In genomic region chr10:34906021-34906965, GRCh38 we compare ENCODE assay signal across 11 cellular contexts.
A peak's percentile ranks its signal among the peaks of the same experiment; 100 is the strongest.
DNase-seq lines count a peak whose midpoint lies in the region; ATAC-seq and TF ChIP-seq lines count a peak whose summit lies in the region.
"Had no signal": no experiment of that assay in that cellular context is flagged by ENCODE, and none has a peak within 500 bp of the region (broad histone marks: within the 10 kb centered on the region; RNA-seq: fewer than 3 reads in every experiment).

No MANE protein-coding gene starts in this region.

- no peaks in the 10 kb centered on the region for H3K36me3 ChIP-seq in HCT116 (ENCODE audit: control insufficient read depth in 1 of 2, insufficient read depth in 2 of 2, low read length in 2 of 2)
- no peaks in the 10 kb centered on the region for H3K36me3 ChIP-seq in osteoblast (ENCODE audit: insufficient read depth, low read length)

- H2AFZ ChIP-seq in HCT116 (ENCODE audit: low read depth, low read length, poor library complexity, severe bottlenecking) (no peak overlapping the region), osteoblast (ENCODE audit: low read length) (peak overlapping the region; percentile 21)

- H3K4me3 ChIP-seq in HCT116 (replicated peaks in 1 of 2; ENCODE audit: low read depth in 1 of 2, low read length in 2 of 2), result no peak overlapping the region
- H3K4me3 ChIP-seq in epithelial cell of esophagus (ENCODE audit: low read length), result no peak overlapping the region
- H3K4me3 ChIP-seq in osteoblast (ENCODE audit: insufficient read depth, low read length), result no peak overlapping the region

- H3K4me1 ChIP-seq in HCT116 (ENCODE audit: control insufficient read depth in 1 of 2, insufficient read depth in 2 of 2, low read length in 2 of 2), result no peaks in the 10 kb centered on the region; a peak in 1 of 4 replicates
- peaks cover 24% of the 10 kb centered on the region for H3K4me1 ChIP-seq in osteoblast (ENCODE audit: insufficient read depth, low read length)

- TF ChIP-seq CTCF in HCT116 (IDR thresholded peaks at IDR 0.05 in 2 of 3, conservative IDR thresholded peaks at IDR 0.05 in 1 of 3; ENCODE audit: borderline replicate concordance in 1 of 3, insufficient read depth in 1 of 3, low read depth in 2 of 3, low read length in 2 of 3) (no peak), epithelial cell of esophagus (IDR thresholded peaks at IDR 0.05; ENCODE audit: insufficient read depth, low read depth, low read length, missing control alignments) (no peak), osteoblast (IDR thresholded peaks at IDR 0.05; ENCODE audit: extremely low read depth, low read depth, low read length) (no peak)

- H3K79me2 ChIP-seq in HCT116 (ENCODE audit: insufficient read depth, low read length), result no peaks in the 10 kb centered on the region
- H3K79me2 ChIP-seq in osteoblast (ENCODE audit: insufficient read depth, low read length), result no peaks in the 10 kb centered on the region

- H3K27me3 ChIP-seq in HCT116 (ENCODE audit: insufficient read depth, low read length), result no peaks in the 10 kb centered on the region
- no peaks in the 10 kb centered on the region for H3K27me3 ChIP-seq in osteoblast (ENCODE audit: insufficient read depth, low read length)

- H3K27ac ChIP-seq in HCT116 (ENCODE audit: low read depth, low read length) (no peak overlapping the region), osteoblast (ENCODE audit: low read depth, low read length) (no peak overlapping the region)
- H3K27ac ChIP-seq: VCaP had no signal

- TF ChIP-seq RAD21 in HCT116 (IDR thresholded peaks at IDR 0.05; ENCODE audit: low read depth), result no peak

- H3K9me2 ChIP-seq in HCT116 (ENCODE audit: insufficient read depth), result no peaks in the 10 kb centered on the region; the same call in 1 of the 2 replicates

- no peaks in the 10 kb centered on the region for H4K20me1 ChIP-seq in HCT116 (ENCODE audit: insufficient read depth)
- no peaks in the 10 kb centered on the region for H4K20me1 ChIP-seq in osteoblast (ENCODE audit: insufficient read depth, low read length)

- DNase-seq in HCT116 (ENCODE audit: low read depth, low spot score), result no peak
- peak; percentile 66 for DNase-seq in NCI-H2196 treated with DMSO at 0.1 percent for 48 hours (lab: John Stamatoyannopoulos, UW; ENCODE audit: unreplicated experiment)
- peak; percentile 96 for DNase-seq in epithelial cell of esophagus (ENCODE audit: low read depth)
- DNase-seq in osteoblast (ENCODE audit: insufficient read length, low spot score, missing footprints), result no peak
- DNase-seq in NCI-H2081 treated with DMSO at 0.1 percent for 48 hours (lab: John Stamatoyannopoulos, UW), result no peak
- DNase-seq in stimulated activated CD4-positive, alpha-beta T cell treated with anti-CD3 and anti-CD28 coated beads, Interleukin-15, amount 100 ng/mL, for 24 hours, result no peak
- DNase-seq in CD1c-positive myeloid dendritic cell (ENCODE audit: extremely low spot score), result no peak
- DNase-seq in activated CD4-positive, CD25-positive, alpha-beta regulatory T cell treated with anti-CD3 and anti-CD28 coated beads, Interleukin-2, amount 50 U/mL, for 72 hours, result no peak
- DNase-seq: hippocampal formation, NCI-H345 had no signal

- BruUV-seq in HCT116 (replicated peaks; lab: Mats Ljungman, UMichigan), result no TSS peak

- ATAC-seq in HCT116, result 0 out of 2 replicates have a peak, but pooled peaks have one; percentile 30

- H3K9me3 ChIP-seq in HCT116 (ENCODE audit: control insufficient read depth in 1 of 2, insufficient read depth in 1 of 2, low read depth in 1 of 2, low read length in 2 of 2) (no peaks in the 10 kb centered on the region), osteoblast (ENCODE audit: low read depth, low read length) (no peaks in the 10 kb centered on the region)

- intact Hi-C loops in HCT116 (cut with micrococcal nuclease), result no loop called here

- H3K4me2 ChIP-seq in HCT116 (ENCODE audit: low read length) (no peak overlapping the region), osteoblast (ENCODE audit: insufficient read depth, low read length) (no peak overlapping the region)

- CTCF ChIA-PET in HCT116 (lab: Charles Lee), result no interaction called here

- RAD21 ChIA-PET in HCT116 (lab: Charles Lee; ENCODE audit: low non-redundant PET in 1 of 2, low total read pairs in 2 of 2, uncharacterized antibody in 2 of 2, unreplicated experiment in 2 of 2), result no interaction called here

- no peak for TF ChIP-seq POLR2A in HCT116 (IDR thresholded peaks at IDR 0.05; ENCODE audit: borderline replicate concordance, extremely low read depth, insufficient read depth, insufficient read length)

- POLR2A ChIA-PET in HCT116 (lab: Charles Lee), result no interaction called here

- H3K9ac ChIP-seq in HCT116 (ENCODE audit: low read length), result no peak overlapping the region

TF ChIP-seq in HCT116, 20 proteins besides CTCF, POLR2A, EP300 and RAD21:
- TF ChIP-seq REST (IDR thresholded peaks at IDR 0.05; ENCODE audit: low read depth) (no peak), TCF7L2 (IDR thresholded peaks at IDR 0.05; ENCODE audit: borderline replicate concordance, extremely low read depth, insufficient read depth, insufficient read length) (no peak), YY1 (IDR thresholded peaks at IDR 0.05; ENCODE audit: extremely low read depth, insufficient replicate concordance, low read depth, low read length) (no peak), ZFX (IDR thresholded peaks at IDR 0.05) (no peak), EGR1 (IDR thresholded peaks at IDR 0.05; ENCODE audit: low read depth) (no peak), CEBPB (IDR thresholded peaks at IDR 0.05; ENCODE audit: low read depth) (no peak), EZH2 (IDR thresholded peaks at IDR 0.05) (no peak), CBX3 (IDR thresholded peaks at IDR 0.05; ENCODE audit: low read depth) (no peak), JUND (IDR thresholded peaks at IDR 0.05) (no peak), ZNF274 (IDR thresholded peaks at IDR 0.05; ENCODE audit: low read depth, low read length) (no peak), EZH2phosphoT487 (IDR thresholded peaks at IDR 0.05; ENCODE audit: borderline replicate concordance) (no peak), SIN3A (IDR thresholded peaks at IDR 0.05; ENCODE audit: low read depth) (no peak), FOSL1 (IDR thresholded peaks at IDR 0.05; ENCODE audit: low read depth) (no peak), ZBTB33 (IDR thresholded peaks at IDR 0.05; ENCODE audit: extremely low read depth, insufficient replicate concordance, low read length) (no peak), POLR2AphosphoS5 (IDR thresholded peaks at IDR 0.05; ENCODE audit: low read depth, low read length) (no peak), SP1 (IDR thresholded peaks at IDR 0.05; ENCODE audit: low read depth) (no peak), SRF (IDR thresholded peaks at IDR 0.05; ENCODE audit: low read depth) (no peak), MAX (IDR thresholded peaks at IDR 0.05) (no peak), ATF3 (IDR thresholded peaks at IDR 0.05) (no peak), ELF1 (IDR thresholded peaks at IDR 0.05; ENCODE audit: borderline replicate concordance, low read depth) (no peak)

Comparison
In these comparisons a context has a peak if more than half of its experiments do, and no peak if none do; other contexts are left out.
1. DNase-seq: peak in NCI-H2196 treated with DMSO at 0.1 percent for 48 hours (single experiment) and epithelial cell of esophagus (single experiment); none in HCT116 (single experiment), osteoblast (single experiment), NCI-H2081 treated with DMSO at 0.1 percent for 48 hours (single experiment), stimulated activated CD4-positive, alpha-beta T cell treated with anti-CD3 and anti-CD28 coated beads, Interleukin-15, amount 100 ng/mL, for 24 hours (single experiment), CD1c-positive myeloid dendritic cell (single experiment) and activated CD4-positive, CD25-positive, alpha-beta regulatory T cell treated with anti-CD3 and anti-CD28 coated beads, Interleukin-2, amount 50 U/mL, for 72 hours (single experiment).